In the genomic region with DNA sequence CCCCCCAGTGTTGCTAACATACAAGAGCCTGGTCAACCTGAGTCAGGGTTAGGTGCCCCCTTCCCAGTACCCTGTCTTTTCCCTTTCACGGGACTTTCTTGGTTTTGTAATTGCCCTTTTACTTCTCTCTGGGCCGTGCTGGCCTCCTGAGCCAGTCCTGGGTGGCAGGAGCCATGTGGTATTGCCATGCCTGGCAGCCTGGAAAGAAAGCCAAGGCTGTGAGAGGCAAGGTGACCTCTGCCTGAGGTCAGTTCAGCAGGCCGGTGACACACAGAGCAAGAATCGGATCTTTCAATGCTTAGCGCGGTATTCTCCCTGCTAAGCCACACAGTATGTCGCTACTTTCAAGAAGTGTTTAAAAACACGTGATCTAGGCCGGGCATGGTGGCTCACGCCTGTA, we compare ENCODE assay signal across 16 cellular contexts. TPM values are rescaled to one million over a fixed set of nuclear protein-coding genes. Genes with fewer than 3 reads are reported as not detected.
A peak's percentile ranks its signal among the peaks of the same experiment; 100 is the strongest.
DNase-seq lines count a peak whose midpoint lies in the region; ATAC-seq and TF ChIP-seq lines count a peak whose summit lies in the region.
"Had no signal": no experiment of that assay in that cellular context is flagged by ENCODE, and none has a peak within 500 bp of the region (broad histone marks: within the 10 kb centered on the region; RNA-seq: fewer than 3 reads in every experiment).

No MANE protein-coding gene starts in this region.

- no peaks in the 10 kb centered on the region for H4K20me1 ChIP-seq in H9 (ENCODE audit: control insufficient read depth, insufficient read depth, insufficient read length)
- H4K20me1 ChIP-seq: BLaER1 had no signal

- POLR2A ChIA-PET in activated CD8-positive, alpha-beta T cell treated with anti-CD3 and anti-CD28 coated beads, Interleukin-2, amount 10 ng/mL, durations not matched to agents 7 days and 5 days (lab: Charles Lee): no interaction called here
- POLR2A ChIA-PET in activated CD8-positive, alpha-beta T cell treated with anti-CD3 and anti-CD28 coated beads for 36 hours (lab: Charles Lee): no interaction called here

- no peak overlapping the region for H3K4me3 Mint-ChIP-seq in activated CD8-positive, alpha-beta T cell treated with anti-CD3 and anti-CD28 coated beads, Interleukin-2, amount 10 ng/mL, durations not matched to agents 7 days and 5 days
- H3K4me3 Mint-ChIP-seq in activated CD8-positive, alpha-beta T cell treated with anti-CD3 and anti-CD28 coated beads for 36 hours: no peak overlapping the region
- no peak overlapping the region for H3K4me3 Mint-ChIP-seq in H9
- H3K4me3 Mint-ChIP-seq in nephron progenitor cell: no peak overlapping the region
- H3K4me3 Mint-ChIP-seq: CD8-positive, alpha-beta memory T cell had no signal

- TF ChIP-seq CTCF in activated CD8-positive, alpha-beta T cell treated with anti-CD3 and anti-CD28 coated beads for 36 hours (IDR thresholded peaks at IDR 0.05): no peak
- TF ChIP-seq CTCF in H9 (conservative IDR thresholded peaks at IDR 0.05) (no peak), left ventricle myocardium inferior (IDR thresholded peaks at IDR 0.05; ENCODE audit: borderline replicate concordance) (no peak), liver (IDR thresholded peaks at IDR 0.05; ENCODE audit: low read depth, low read length, missing input control) (no peak), nephron progenitor cell (IDR thresholded peaks at IDR 0.05) (no peak)

- no peak overlapping the region for H3K18ac ChIP-seq in H9 (ENCODE audit: insufficient read length, low read depth, low read length)

- H2BK20ac ChIP-seq in H9 (ENCODE audit: low read depth, low read length, poor library complexity, severe bottlenecking): no peak overlapping the region

- H3K4me3 ChIP-seq in left ventricle myocardium inferior (no peak overlapping the region), liver (ENCODE audit: low read depth in 1 of 3, low read length in 3 of 3) (no peak overlapping the region)
- H3K4me3 ChIP-seq: BLaER1, GM23248 had no signal

- no peaks in the 10 kb centered on the region for H3K9me3 Mint-ChIP-seq in activated CD8-positive, alpha-beta T cell treated with anti-CD3 and anti-CD28 coated beads, Interleukin-2, amount 10 ng/mL, durations not matched to agents 7 days and 5 days (ENCODE audit: insufficient read depth)
- no peaks in the 10 kb centered on the region for H3K9me3 Mint-ChIP-seq in activated CD8-positive, alpha-beta T cell treated with anti-CD3 and anti-CD28 coated beads for 36 hours
- H3K9me3 Mint-ChIP-seq in H9 (no peaks in the 10 kb centered on the region), nephron progenitor cell (no peaks in the 10 kb centered on the region)

- peak in 1 of 2 donors; percentile 22 for TF ChIP-seq RAD21 in liver (IDR thresholded peaks at IDR 0.05)

- no peak overlapping the region for H2BK120ac ChIP-seq in H9 (ENCODE audit: low read depth, low read length, poor library complexity, severe bottlenecking)

- H3K14ac ChIP-seq in H9 (ENCODE audit: insufficient read depth, low read length): peak overlapping the region; percentile 39; the same call in 1 of the 2 replicates

- no peak overlapping the region for H3K56ac ChIP-seq in H9 (ENCODE audit: insufficient read length, low read depth, low read length)

- no peak overlapping the region for H4K8ac ChIP-seq in H9 (replicated peaks; ENCODE audit: insufficient read length, low read depth, low read length)

- ATAC-seq in activated CD8-positive, alpha-beta T cell treated with anti-CD3 and anti-CD28 coated beads, Interleukin-2, amount 10 ng/mL, durations not matched to agents 7 days and 5 days: no peak
- no peak for ATAC-seq in activated CD8-positive, alpha-beta T cell treated with anti-CD3 and anti-CD28 coated beads for 36 hours
- ATAC-seq in HG03439 (IDR thresholded peaks at IDR 0.05; ENCODE audit: unreplicated experiment): no peak

- H3K79me2 ChIP-seq in H9 (ENCODE audit: insufficient read depth, low read length): no peaks in the 10 kb centered on the region

- no peaks in the 10 kb centered on the region for H3K23me2 ChIP-seq in H9 (ENCODE audit: insufficient read length, low read depth, low read length, poor library complexity, severe bottlenecking)

- H3K9me3 ChIP-seq in H9 (ENCODE audit: control insufficient read depth, low read depth, low read length) (no peaks in the 10 kb centered on the region), left ventricle myocardium inferior (replicated peaks) (no peaks in the 10 kb centered on the region), liver (ENCODE audit: control insufficient read depth in 4 of 4, low read length in 3 of 4) (no peaks in the 10 kb centered on the region)

- H4K91ac ChIP-seq in H9 (ENCODE audit: insufficient read length, low read depth, low read length): no peak overlapping the region

- H3K36me3 ChIP-seq in left ventricle myocardium inferior (no peaks in the 10 kb centered on the region), liver (ENCODE audit: control insufficient read depth in 4 of 4, insufficient read depth in 3 of 4, low read depth in 1 of 4, low read length in 3 of 4) (no peaks in the 10 kb centered on the region)
- H3K36me3 ChIP-seq: BLaER1 had no signal

- H2BK5ac ChIP-seq in H9 (ENCODE audit: insufficient read length, low read length): no peak overlapping the region

- H2AFZ ChIP-seq in H9 (ENCODE audit: low read length): no peak overlapping the region
- H2AFZ ChIP-seq: GM23248 had no signal

- no CpG with 5 or more reads among the region's 10 CpGs for WGBS in H9 (ENCODE audit: extremely low coverage, insufficient read length, low lambda C conversion rate)
- 41% methylated on average over 10 of the region's 10 CpGs for WGBS in liver

- H3K4ac ChIP-seq in H9 (ENCODE audit: low read depth, low read length): no peak overlapping the region

- no peak overlapping the region for H3T11ph ChIP-seq in H9 (ENCODE audit: low read length)

- no peak overlapping the region for H3K27ac Mint-ChIP-seq in activated CD8-positive, alpha-beta T cell treated with anti-CD3 and anti-CD28 coated beads, Interleukin-2, amount 10 ng/mL, durations not matched to agents 7 days and 5 days
- H3K27ac Mint-ChIP-seq in activated CD8-positive, alpha-beta T cell treated with anti-CD3 and anti-CD28 coated beads for 36 hours: no peak overlapping the region
- H3K27ac Mint-ChIP-seq in H9: no peak overlapping the region; a peak in 1 of 7 replicates
- no peak overlapping the region for H3K27ac Mint-ChIP-seq in nephron progenitor cell
- H3K27ac Mint-ChIP-seq: CD8-positive, alpha-beta memory T cell had no signal

- peaks cover 36% of the 10 kb centered on the region for H3K4me1 Mint-ChIP-seq in activated CD8-positive, alpha-beta T cell treated with anti-CD3 and anti-CD28 coated beads, Interleukin-2, amount 10 ng/mL, durations not matched to agents 7 days and 5 days (ENCODE audit: low read depth)
- peaks cover 36% of the 10 kb centered on the region for H3K4me1 Mint-ChIP-seq in activated CD8-positive, alpha-beta T cell treated with anti-CD3 and anti-CD28 coated beads for 36 hours (ENCODE audit: low read depth)
- 0 out of 4 replicates have a peak, but pooled peaks cover 0 to 2% of the 10 kb centered on the region in 2 experiments for H3K4me1 Mint-ChIP-seq in H9
- peaks cover 12% of the 10 kb centered on the region for H3K4me1 Mint-ChIP-seq in nephron progenitor cell

- no peaks in the 10 kb centered on the region for H3K27me3 ChIP-seq in H9 (ENCODE audit: insufficient read depth, low read length)
- H3K27me3 ChIP-seq in left ventricle myocardium inferior (ENCODE audit: low read depth): no peaks in the 10 kb centered on the region
- H3K27me3 ChIP-seq in liver (ENCODE audit: control insufficient read depth in 4 of 4, insufficient read depth in 4 of 4, low read length in 3 of 4): no peaks in the 10 kb centered on the region
- H3K27me3 ChIP-seq: BLaER1 had no signal

- H3K9ac ChIP-seq in H9 (ENCODE audit: extremely low read depth, insufficient read length, low read length) (no peak overlapping the region), liver (ENCODE audit: low read depth in 1 of 2, low read length in 2 of 2) (no peak overlapping the region)
- H3K9ac ChIP-seq: BLaER1, GM23248 had no signal

- peaks cover 5% of the 10 kb centered on the region for H3K36me3 Mint-ChIP-seq in activated CD8-positive, alpha-beta T cell treated with anti-CD3 and anti-CD28 coated beads, Interleukin-2, amount 10 ng/mL, durations not matched to agents 7 days and 5 days (ENCODE audit: low read depth)
- no peaks in the 10 kb centered on the region for H3K36me3 Mint-ChIP-seq in activated CD8-positive, alpha-beta T cell treated with anti-CD3 and anti-CD28 coated beads for 36 hours (ENCODE audit: low read depth)
- no peaks in the 10 kb centered on the region for H3K36me3 Mint-ChIP-seq in H9 (ENCODE audit: insufficient read depth in 1 of 3, low read depth in 3 of 3)
- no peaks in the 10 kb centered on the region for H3K36me3 Mint-ChIP-seq in nephron progenitor cell (ENCODE audit: low read depth)
- H3K36me3 Mint-ChIP-seq: CD8-positive, alpha-beta memory T cell had no signal

- H2BK15ac ChIP-seq in H9 (ENCODE audit: low read depth, low read length): no peak overlapping the region

- H2AK5ac ChIP-seq in H9 (ENCODE audit: insufficient read length, low read length): no peak overlapping the region

- no peak overlapping the region for H4K5ac ChIP-seq in H9 (ENCODE audit: insufficient read length, low read depth, low read length)

- H2BK12ac ChIP-seq in H9 (ENCODE audit: insufficient read length, low read depth, low read length): no peak overlapping the region

- H3K4me2 ChIP-seq in H9 (ENCODE audit: insufficient read depth, insufficient read length, low read length): no peak overlapping the region

- H3K23ac ChIP-seq in H9 (ENCODE audit: insufficient read length, low read depth, low read length): no peak overlapping the region

- H3K4me1 ChIP-seq in H9 (ENCODE audit: insufficient read depth, low read length) (no peaks in the 10 kb centered on the region), left ventricle myocardium inferior (peaks cover 14% of the 10 kb centered on the region), liver (ENCODE audit: control insufficient read depth in 4 of 4, insufficient read depth in 4 of 4, low read length in 3 of 4) (peaks cover 0 to 12% (median 7%) of the 10 kb centered on the region in 4 donors)

- peak; percentile 14 for DNase-seq in activated CD8-positive, alpha-beta T cell treated with anti-CD3 and anti-CD28 coated beads, Interleukin-2, amount 10 ng/mL, durations not matched to agents 7 days and 5 days
- no peak for DNase-seq in activated CD8-positive, alpha-beta T cell treated with anti-CD3 and anti-CD28 coated beads for 36 hours
- DNase-seq in H9: no peak
- DNase-seq in left ventricle myocardium inferior: peak; percentile 23
- no peak for DNase-seq in nephron progenitor cell
- DNase-seq in NCI-H1092 treated with DMSO at 0.1 percent for 48 hours (lab: John Stamatoyannopoulos, UW): no peak
- DNase-seq: 8988T; AML-193; CD8-positive, alpha-beta memory T cell; GF-D8; GM23248; H7 had no signal

- H3K79me1 ChIP-seq in H9 (ENCODE audit: insufficient read depth, low read depth, low read length, poor library complexity, severe bottlenecking): no peaks in the 10 kb centered on the region

- CTCF ChIA-PET in activated CD8-positive, alpha-beta T cell treated with anti-CD3 and anti-CD28 coated beads, Interleukin-2, amount 10 ng/mL, durations not matched to agents 7 days and 5 days (lab: Charles Lee): no interaction called here
- CTCF ChIA-PET in activated CD8-positive, alpha-beta T cell treated with anti-CD3 and anti-CD28 coated beads for 36 hours (lab: Charles Lee): interaction anchor here (2.1 kb wide), 1 partner anchor 125 kb away, joined by 7 read pairs; no protein-coding TSS in a partner anchor

- H3K27ac ChIP-seq in H9 (ENCODE audit: insufficient read length, low read depth, low read length) (no peak overlapping the region), left ventricle myocardium inferior (replicated peaks) (peak overlapping the region; percentile 53), liver (ENCODE audit: low read depth in 1 of 2, low read length in 2 of 2) (peak overlapping the region; percentile 56 to 78)
- H3K27ac ChIP-seq: BLaER1, GM23248 had no signal

- peaks cover 20% of the 10 kb centered on the region for H3K27me3 Mint-ChIP-seq in activated CD8-positive, alpha-beta T cell treated with anti-CD3 and anti-CD28 coated beads, Interleukin-2, amount 10 ng/mL, durations not matched to agents 7 days and 5 days (ENCODE audit: low read depth)
- peaks cover 6% of the 10 kb centered on the region for H3K27me3 Mint-ChIP-seq in activated CD8-positive, alpha-beta T cell treated with anti-CD3 and anti-CD28 coated beads for 36 hours
- peaks cover 3% of the 10 kb centered on the region; the same call in 1 of the 2 replicates for H3K27me3 Mint-ChIP-seq in H9 (ENCODE audit: low read depth)
- peaks cover 3% of the 10 kb centered on the region for H3K27me3 Mint-ChIP-seq in nephron progenitor cell (ENCODE audit: low read depth, poor library complexity)

- intact Hi-C loops in activated CD8-positive, alpha-beta T cell treated with anti-CD3 and anti-CD28 coated beads for 36 hours (cut with micrococcal nuclease): no loop called here
- intact Hi-C loops in left ventricle myocardium inferior (cut with micrococcal nuclease): no loop called here

RNA-seq across cellular contexts. Expression of a gene that starts 52.3 kb away (rescaled TPM):
- not detected for total RNA-seq in activated CD8-positive, alpha-beta T cell treated with anti-CD3 and anti-CD28 coated beads, Interleukin-2, amount 10 ng/mL, durations not matched to agents 7 days and 5 days
- not detected for total RNA-seq in activated CD8-positive, alpha-beta T cell treated with anti-CD3 and anti-CD28 coated beads for 36 hours
- total RNA-seq in H9 (2021) (not detected in 2 replicates), left ventricle myocardium inferior (not detected), liver (not detected)
- not detected for polyA plus RNA-seq in liver
- total RNA-seq: CD8-positive, alpha-beta memory T cell; GM23248; H7; HT1080 had no signal
- polyA plus RNA-seq: CD8-positive, alpha-beta memory T cell; GM23248 had no signal

Comparison
In these comparisons a context has a peak if more than half of its experiments do, and no peak if none do; other contexts are left out.
1. DNase-seq: peak in activated CD8-positive, alpha-beta T cell treated with anti-CD3 and anti-CD28 coated beads, Interleukin-2, amount 10 ng/mL, durations not matched to agents 7 days and 5 days (single experiment) and left ventricle myocardium inferior (single experiment); none in activated CD8-positive, alpha-beta T cell treated with anti-CD3 and anti-CD28 coated beads for 36 hours (single experiment), H9 (single experiment), nephron progenitor cell (single experiment) and NCI-H1092 treated with DMSO at 0.1 percent for 48 hours (single experiment).